ENCODE assay signal across 8 cellular contexts in the genomic region with DNA sequence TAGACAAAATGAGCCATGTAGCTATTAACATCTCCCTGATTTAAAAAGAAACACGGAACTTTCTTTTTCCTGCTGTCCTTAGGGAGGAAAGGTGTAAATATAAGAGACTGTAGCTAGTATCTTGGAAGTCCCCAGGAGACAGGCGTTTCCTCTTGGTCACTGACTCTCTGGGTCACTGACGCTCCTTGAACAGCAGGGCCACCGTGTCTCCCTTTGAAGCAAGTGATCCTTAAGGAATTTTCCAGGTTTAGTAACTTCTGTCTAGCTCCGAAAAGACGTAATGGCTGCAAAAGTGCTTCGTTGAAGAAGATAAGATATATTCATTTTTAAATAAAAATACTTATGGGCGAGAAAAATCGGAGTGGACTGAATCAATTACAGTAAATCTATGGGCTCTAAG. TPM values are rescaled to one million over a fixed set of nuclear protein-coding genes. Genes with fewer than 3 reads are reported as not detected.
A peak's percentile ranks its signal among the peaks of the same experiment; 100 is the strongest.
DNase-seq lines count a peak whose midpoint lies in the region; ATAC-seq and TF ChIP-seq lines count a peak whose summit lies in the region.

No MANE protein-coding gene starts in this region.

- ATAC-seq in esophagus mucosa: no peak

- peaks cover 6% of the 10 kb centered on the region for H3K4me1 ChIP-seq in BE2C
- H3K4me1 ChIP-seq in muscle layer of colon (ENCODE audit: insufficient read depth, low read length): peaks cover 36% of the 10 kb centered on the region

- H3K4me3 ChIP-seq in BE2C (ENCODE audit: low read depth, low read length) (peak overlapping the region; percentile 96), cardiac fibroblast (replicated peaks in 1 of 2; ENCODE audit: low read depth in 2 of 2, low read length in 2 of 2) (peak overlapping the region; percentile 73 to 74), muscle layer of colon (ENCODE audit: low read depth in 1 of 2, low read length in 2 of 2) (peak overlapping the region; percentile 59 to 88)
- peak overlapping the region; percentile 85 for H3K4me3 ChIP-seq in Jurkat, Clone E6-1 (ENCODE audit: low read length)

- H3K27ac ChIP-seq in muscle layer of colon (ENCODE audit: low read depth, low read length): peak overlapping the region; percentile 95

- H3K9me3 ChIP-seq in BE2C (no peaks in the 10 kb centered on the region), muscle layer of colon (ENCODE audit: low read length) (no peaks in the 10 kb centered on the region)

- H3K9ac ChIP-seq in muscle layer of colon (ENCODE audit: low read length): no peak overlapping the region

- peaks cover 2% of the 10 kb centered on the region for H3K36me3 ChIP-seq in BE2C
- no peaks in the 10 kb centered on the region for H3K36me3 ChIP-seq in muscle layer of colon (ENCODE audit: insufficient read depth, low read length)

- no peaks in the 10 kb centered on the region for H3K27me3 ChIP-seq in BE2C
- no peaks in the 10 kb centered on the region for H3K27me3 ChIP-seq in muscle layer of colon (ENCODE audit: control insufficient read depth in 1 of 2, insufficient read depth in 2 of 2, low read length in 2 of 2)

- no peak for TF ChIP-seq CTCF in BE2C (IDR thresholded peaks at IDR 0.05; ENCODE audit: low read depth, low read length)
- TF ChIP-seq CTCF in cardiac fibroblast (IDR thresholded peaks at IDR 0.05; ENCODE audit: low read depth, low read length): no peak

- DNase-seq in BE2C (no peak), cardiac fibroblast (ENCODE audit: low read depth in 2 of 2) (peak in 1 of 2 donors; percentile 32), pons (ENCODE audit: low spot score) (no peak), Kasumi-1 (lab: John Stamatoyannopoulos, UW) (no peak)
- no peak for DNase-seq in Jurkat, Clone E6-1 (ENCODE audit: low read depth, low spot score)
- DNase-seq in effector CD8-positive, alpha-beta T cell (lab: John Stamatoyannopoulos, UW): no peak

RNA-seq across cellular contexts. Expression of a gene that starts 0.7 kb away (rescaled TPM):
- polyA plus RNA-seq in BE2C (2012; ENCODE audit: insufficient read depth, insufficient read length, low read depth): 209 TPM
- 209 TPM for polyA plus RNA-seq in Jurkat, Clone E6-1 (2012; ENCODE audit: insufficient read depth, insufficient read length)
- 169 TPM for total RNA-seq in esophagus mucosa

RNA-seq across cellular contexts. Expression of a gene that starts 20.8 kb away (rescaled TPM):
- polyA plus RNA-seq in BE2C (2012; ENCODE audit: insufficient read depth, insufficient read length, low read depth): not detected
- polyA plus RNA-seq in Jurkat, Clone E6-1 (2012; ENCODE audit: insufficient read depth, insufficient read length): not detected
- total RNA-seq in esophagus mucosa: not detected

RNA-seq across cellular contexts. Expression of a gene that starts 53.4 kb away (rescaled TPM):
- polyA plus RNA-seq in BE2C (2012; ENCODE audit: insufficient read depth, insufficient read length, low read depth): 15.8 TPM
- 61.0 TPM for polyA plus RNA-seq in Jurkat, Clone E6-1 (2012; ENCODE audit: insufficient read depth, insufficient read length)
- total RNA-seq in esophagus mucosa: 8.8 TPM
